In genomic region chr10:53013201-53013808, GRCh38 we compare ENCODE assay signal across 15 cellular contexts.
DNase-seq lines count a peak whose midpoint lies in the region; ATAC-seq, FAIRE-seq and TF ChIP-seq lines count a peak whose summit lies in the region.
"Had no signal": no experiment of that assay in that cellular context is flagged by ENCODE, and none has a peak within 500 bp of the region (broad histone marks: within the 10 kb centered on the region; RNA-seq: fewer than 3 reads in every experiment).

No MANE protein-coding gene starts in this region.

- H3K4me1 ChIP-seq in GM12878 (ENCODE audit: control insufficient read depth, insufficient read depth, low read length) (peaks cover 14% of the 10 kb centered on the region; the same call in 1 of the 2 replicates), kidney (ENCODE audit: control insufficient read depth in 1 of 2, insufficient read depth in 1 of 2, low read depth in 1 of 2, low read length in 2 of 2) (no peaks in the 10 kb centered on the region)
- H3K4me1 ChIP-seq: right atrium auricular region, SJCRH30 had no signal

- RAD21 ChIA-PET in GM12878 (lab: Charles Lee; ENCODE audit: unreplicated experiment) = interaction anchor here (1.0 to 1.2 kb wide), 3 partner anchors 44 to 61 kb away, joined by 3 to 4 read pairs (median 3); no protein-coding TSS in a partner anchor

- WGBS in GM12878 (ENCODE audit: insufficient coverage, insufficient replicate concordance, low lambda C conversion rate, missing lambda C conversion rate) = 14% methylated on average over 3 of the region's 3 CpGs

- no TSS peak for BruUV-seq in GM12878 (replicated peaks; lab: Mats Ljungman, UMichigan)

- intact Hi-C loops in GM12878 (cut with micrococcal nuclease; ENCODE audit: unreplicated experiment) (loop anchor here (2.0 to 10.0 kb wide), 2 partner anchors 47 to 121 kb away; no protein-coding TSS in a partner anchor), kidney (cut with DNase I) (no loop called here), Right ventricle myocardium inferior (cut with DNase I) (no loop called here)

- TF ChIP-seq POLR2A in GM12878 (IDR thresholded peaks at IDR 0.05; ENCODE audit: low read depth, low read length) = no peak

- in situ Hi-C loops in GM12878 (cut with MboI) = no loop called here

- no peak overlapping the region for H3K27ac ChIP-seq in GM12878 (ENCODE audit: control insufficient read depth, insufficient read depth)
- H3K27ac ChIP-seq in kidney (ENCODE audit: low read depth in 2 of 2, low read length in 2 of 2) = no peak overlapping the region
- H3K27ac ChIP-seq: right atrium auricular region, SJCRH30 had no signal

- no peak overlapping the region for H3K9ac ChIP-seq in GM12878 (ENCODE audit: control insufficient read depth, insufficient read depth, low read length)
- no peak overlapping the region for H3K9ac ChIP-seq in kidney (ENCODE audit: low read length in 2 of 2)

- DNase-seq in GM12878 (ENCODE audit: low read depth, low spot score) (no peak), kidney (no peak), Right ventricle myocardium inferior (ENCODE audit: missing footprints) (no peak), activated T-cell treated with anti-CD3 and anti-CD28 coated beads for 4 hours (no peak)
- DNase-seq: activated B cell treated with CpG ODN at 0.5 μM for 24 hours; erythroblast; NCI-H1417; NCI-H526; SJCRH30; stimulated activated naive CD4-positive, alpha-beta T cell had no signal

- H4K20me1 ChIP-seq in GM12878 (ENCODE audit: control insufficient read depth, insufficient read depth) = no peaks in the 10 kb centered on the region

- TF ChIP-seq EP300 in GM12878 (IDR thresholded peaks at IDR 0.05; ENCODE audit: borderline replicate concordance in 1 of 2, control insufficient read depth in 1 of 2, low read depth in 2 of 2, low read length in 2 of 2) = peak; percentile 39 to 56; a peak in 1 of 4 replicates

- FAIRE-seq in GM12878 (lab: Jason Lieb, UNC) (no peak), kidney (lab: Jason Lieb, UNC) (no peak)

- peak overlapping the region; percentile 42; the same call in 1 of the 2 replicates for H3K4me2 ChIP-seq in GM12878 (ENCODE audit: control insufficient read depth, insufficient read depth)

- H3K36me3 ChIP-seq in GM12878 (ENCODE audit: control insufficient read depth in 2 of 2, insufficient read depth in 2 of 2, low read length in 1 of 2) (no peaks in the 10 kb centered on the region), kidney (ENCODE audit: control insufficient read depth in 1 of 2, insufficient read depth in 2 of 2, low read length in 2 of 2) (no peaks in the 10 kb centered on the region)
- H3K36me3 ChIP-seq: right atrium auricular region, SJCRH30 had no signal

- H3K9me3 ChIP-seq in GM12878 (replicated peaks; ENCODE audit: control insufficient read depth, insufficient read depth, low read length) (no peaks in the 10 kb centered on the region; the same call in 2 of the 3 replicates), kidney (ENCODE audit: control insufficient read depth in 1 of 2, low read length in 2 of 2) (no peaks in the 10 kb centered on the region)
- H3K9me3 ChIP-seq: right atrium auricular region, SJCRH30 had no signal

- TF ChIP-seq CTCF in GM12878 (IDR thresholded peaks at IDR 0.05 in 2 of 3, conservative IDR thresholded peaks at IDR 0.05 in 1 of 3; ENCODE audit: control insufficient read depth in 2 of 3, extremely low read depth in 1 of 3, insufficient read depth in 1 of 3, low read depth in 3 of 3, low read length in 3 of 3) = no peak
- no peak for TF ChIP-seq CTCF in kidney (IDR thresholded peaks at IDR 0.05; ENCODE audit: borderline replicate concordance, extremely low read depth, insufficient read depth)

- CTCF ChIA-PET in GM12878 (lab: Yijun Ruan, JAX) = interaction anchor here (0.9 to 2.0 kb wide), 3 partner anchors 12 to 197 kb away, joined by 3 to 6 read pairs (median 4); no protein-coding TSS in a partner anchor

- H3K79me2 ChIP-seq in GM12878 (ENCODE audit: control insufficient read depth, insufficient read depth, low read length) = no peaks in the 10 kb centered on the region

- ATAC-seq in GM18517 (IDR thresholded peaks at IDR 0.05; ENCODE audit: unreplicated experiment) = peak; percentile 59
- ATAC-seq in GM21737 (IDR thresholded peaks at IDR 0.05; ENCODE audit: unreplicated experiment) = peak; percentile 69
- peak; percentile 74 for ATAC-seq in HG03575 (IDR thresholded peaks at IDR 0.05; ENCODE audit: extremely low read depth, insufficient number of reproducible peaks, low FRiP score, unreplicated experiment)
- peak; percentile 84 for ATAC-seq in GM12878
- no peak for ATAC-seq in Right ventricle myocardium inferior
- no peak for ATAC-seq in GM19324 (IDR thresholded peaks at IDR 0.05; ENCODE audit: low FRiP score, unreplicated experiment)

- H3K27me3 ChIP-seq in GM12878 (replicated peaks in 1 of 2; ENCODE audit: control insufficient read depth in 2 of 2, insufficient read depth in 2 of 2, low read length in 1 of 2) = no peaks in the 10 kb centered on the region
- H3K27me3 ChIP-seq: right atrium auricular region, SJCRH30 had no signal

- no peak overlapping the region for H3K4me3 ChIP-seq in GM12878
- no peak overlapping the region for H3K4me3 ChIP-seq in kidney (ENCODE audit: low read length in 2 of 2)
- H3K4me3 ChIP-seq: right atrium auricular region, SJCRH30 had no signal

- SMC1A ChIA-PET in GM12878 (lab: Charles Lee; ENCODE audit: uncharacterized antibody, unreplicated experiment) = interaction anchor here (0.9 to 2.4 kb wide), 7 partner anchors 12 to 47 kb away, joined by 3 to 12 read pairs (median 3); no protein-coding TSS in a partner anchor

- POLR2A ChIA-PET in GM12878 (lab: Charles Lee) = interaction anchor here (0.9 kb wide), 1 partner anchor 12 kb away, joined by 3 read pairs; no protein-coding TSS in a partner anchor

- peak overlapping the region; percentile 12 for H2AFZ ChIP-seq in GM12878 (ENCODE audit: control insufficient read depth, low read depth, low read length)

- no peak for TF ChIP-seq RAD21 in GM12878 (IDR thresholded peaks at IDR 0.05; ENCODE audit: insufficient read depth, low read depth, low read length)

TF ChIP-seq in GM12878, 131 proteins besides CTCF, POLR2A, EP300 and RAD21 (continues in another document):
- TF ChIP-seq IKZF2 (IDR thresholded peaks at IDR 0.05) (peak; percentile 84 to 88), PKNOX1 (IDR thresholded peaks at IDR 0.05) (0 out of 2 replicates have a peak, but pooled peaks have one; percentile 1), HSF1 (IDR thresholded peaks at IDR 0.05; ENCODE audit: low read depth, low read length) (no peak), RUNX3 (IDR thresholded peaks at IDR 0.05; ENCODE audit: low read length) (0 out of 2 replicates have a peak, but pooled peaks have one; percentile 9), ATF2 (IDR thresholded peaks at IDR 0.05; ENCODE audit: low read length) (0 out of 2 replicates have a peak, but pooled peaks have one; percentile 22), YY1 (IDR thresholded peaks at IDR 0.05; ENCODE audit: low read depth, low read length) (no peak), SKIL (IDR thresholded peaks at IDR 0.05; ENCODE audit: low read depth, poor library complexity, severe bottlenecking) (peak; percentile 66), ZNF217 (IDR thresholded peaks at IDR 0.05) (peak; percentile 71)

Comparison
In these comparisons a context has a peak if more than half of its experiments do, and no peak if none do; other contexts are left out.
1. ATAC-seq: peak in GM18517 (single experiment), GM21737 (single experiment), HG03575 (single experiment) and GM12878 (single experiment); none in Right ventricle myocardium inferior (single experiment) and GM19324 (single experiment).